In genomic region chr15:51368307-51368706, GRCh38 we compare ENCODE assay signal across 19 cellular contexts. TPM values are rescaled to one million over a fixed set of nuclear protein-coding genes. Genes with fewer than 3 reads are reported as not detected.
"Had no signal": no experiment of that assay in that cellular context is flagged by ENCODE, and none has a peak within 500 bp of the region (broad histone marks: within the 10 kb centered on the region; RNA-seq: fewer than 3 reads in every experiment).

No MANE protein-coding gene starts in this region.

- H3K27me3 Mint-ChIP-seq: activated B cell treated with CpG ODN at 0.5 μM for 24 hours had no signal

- H3K27me3 ChIP-seq: gastrocnemius medialis, heart right ventricle, upper lobe of right lung had no signal

- H3K4me3 Mint-ChIP-seq: activated B cell treated with CpG ODN at 0.5 μM for 24 hours; activated CD8-positive, alpha-beta T cell treated with anti-CD3 and anti-CD28 coated beads, Interleukin-2, amount 10 ng/mL, durations not matched to agents 7 days and 5 days; effector memory CD8-positive, alpha-beta T cell; naive B cell; T-helper 17 cell had no signal

- H3K27ac ChIP-seq: epithelial cell of prostate, gastrocnemius medialis, parathyroid adenoma, upper lobe of right lung had no signal

- ATAC-seq: activated CD8-positive, alpha-beta T cell treated with anti-CD3 and anti-CD28 coated beads, Interleukin-2, amount 10 ng/mL, durations not matched to agents 7 days and 5 days; effector memory CD8-positive, alpha-beta T cell; gastrocnemius medialis; T-helper 17 cell had no signal

- H3K4me1 ChIP-seq: gastrocnemius medialis, parathyroid adenoma had no signal

- H3K79me2 ChIP-seq: parathyroid adenoma had no signal

- H3K36me3 Mint-ChIP-seq: naive B cell had no signal

- H3K4me1 Mint-ChIP-seq: activated B cell treated with CpG ODN at 0.5 μM for 24 hours, naive B cell, T-helper 17 cell had no signal

- DNase-seq: activated B cell treated with CpG ODN at 0.5 μM for 24 hours; activated CD4-positive, alpha-beta T cell treated with anti-CD3 and anti-CD28 coated beads for 48 hours; activated CD8-positive, alpha-beta memory T cell treated with anti-CD3 and anti-CD28 coated beads, Interleukin-2, amount 50 U/mL, for 4 hours; activated CD8-positive, alpha-beta T cell treated with anti-CD3 and anti-CD28 coated beads, Interleukin-2, amount 10 ng/mL, durations not matched to agents 7 days and 5 days; anterior cingulate cortex; cerebellar nuclear complex; effector memory CD8-positive, alpha-beta T cell; gastrocnemius medialis; heart right ventricle; left colon; naive B cell; stimulated activated CD4-positive, alpha-beta T cell treated with anti-CD3 and anti-CD28 coated beads, Interleukin-15, amount 100 ng/mL, for 24 hours; stimulated activated CD4-positive, alpha-beta T cell treated with anti-CD3 and anti-CD28 coated beads, Interleukin-4, amount 100 ng/mL, for 1 hour; stimulated activated naive CD4-positive, alpha-beta T cell; T-helper 17 cell; upper lobe of right lung had no signal

- H3K36me3 ChIP-seq: gastrocnemius medialis, heart right ventricle, upper lobe of right lung had no signal

- H3K9me3 Mint-ChIP-seq: activated B cell treated with CpG ODN at 0.5 μM for 24 hours; effector memory CD8-positive, alpha-beta T cell; naive B cell had no signal

- H3K27ac Mint-ChIP-seq: activated B cell treated with CpG ODN at 0.5 μM for 24 hours; activated CD8-positive, alpha-beta T cell treated with anti-CD3 and anti-CD28 coated beads, Interleukin-2, amount 10 ng/mL, durations not matched to agents 7 days and 5 days; effector memory CD8-positive, alpha-beta T cell; T-helper 17 cell had no signal

- H2AFZ ChIP-seq: parathyroid adenoma had no signal

- H3K9me3 ChIP-seq: gastrocnemius medialis, heart right ventricle, upper lobe of right lung had no signal

- H3K4me3 ChIP-seq: gastrocnemius medialis, heart right ventricle, upper lobe of right lung had no signal

RNA-seq across cellular contexts. Expression of gene GLDN, which starts 26.9 kb away (rescaled TPM):
- total RNA-seq: activated B cell treated with CpG ODN at 0.5 μM for 24 hours; activated CD8-positive, alpha-beta T cell treated with anti-CD3 and anti-CD28 coated beads, Interleukin-2, amount 10 ng/mL, durations not matched to agents 7 days and 5 days; lung microvascular endothelial cell had no signal

RNA-seq across cellular contexts. Expression of gene CYP19A1, which starts 29.9 kb away (rescaled TPM):
- total RNA-seq: activated CD8-positive, alpha-beta T cell treated with anti-CD3 and anti-CD28 coated beads, Interleukin-2, amount 10 ng/mL, durations not matched to agents 7 days and 5 days; lung microvascular endothelial cell had no signal
